Comparison of ENCODE assay signal across 8 cellular contexts in genomic region chr1:223081181-223081994, GRCh38.
DNase-seq lines count a peak whose midpoint lies in the region; ATAC-seq and TF ChIP-seq lines count a peak whose summit lies in the region.

No MANE protein-coding gene starts in this region.

- no peak overlapping the region for H3K18ac ChIP-seq in trophoblast cell (ENCODE audit: low read length)

- H3K9ac ChIP-seq in trophoblast cell (ENCODE audit: low read length), result no peak overlapping the region

- no peak overlapping the region for H3K4me3 ChIP-seq in trophoblast cell (ENCODE audit: low read depth, low read length)
- peak overlapping the region; percentile 23 to 54 (median 50) for H3K4me3 ChIP-seq in tibial nerve

- H3K27ac ChIP-seq in trophoblast cell (ENCODE audit: low read depth, low read length), result peak overlapping the region; percentile 62
- peak overlapping the region; percentile 55 to 90 (median 77) for H3K27ac ChIP-seq in tibial nerve

- H3K4me3 Mint-ChIP-seq in activated naive CD8-positive, alpha-beta T cell, result peak overlapping the region; percentile 60

- H2AFZ ChIP-seq in trophoblast cell (ENCODE audit: insufficient read depth, low read length, poor library complexity), result no peak overlapping the region

- peak overlapping the region; percentile 41 for H4K91ac ChIP-seq in trophoblast cell (ENCODE audit: low read depth, low read length)

- TF ChIP-seq POLR2A in tibial nerve (IDR thresholded peaks at IDR 0.05), result peak; percentile 23 to 27

- H3K4me1 ChIP-seq in trophoblast cell (ENCODE audit: control insufficient read depth in 1 of 2, insufficient read depth in 2 of 2, low read length in 2 of 2), result peaks cover 33 to 39% of the 10 kb centered on the region in 2 experiments
- H3K4me1 ChIP-seq in tibial nerve, result peaks cover 0 to 27% (median 3%) of the 10 kb centered on the region in 4 donors

- H3K27me3 Mint-ChIP-seq in activated naive CD8-positive, alpha-beta T cell, result peaks cover 2% of the 10 kb centered on the region

- H3K36me3 ChIP-seq in trophoblast cell (ENCODE audit: control insufficient read depth in 1 of 2, insufficient read depth in 2 of 2, low read length in 2 of 2) (no peaks in the 10 kb centered on the region), tibial nerve (no peaks in the 10 kb centered on the region)

- no CpG with 5 or more reads among the region's 33 CpGs for WGBS in trophoblast cell (ENCODE audit: extremely low coverage, insufficient coverage, insufficient read length)
- WGBS in tibial nerve, 2 donors, result 4 to 8% methylated on average over 16 to 23 of the region's 33 CpGs

- H3K9me3 ChIP-seq in trophoblast cell (ENCODE audit: insufficient read depth, low read depth, low read length), result no peaks in the 10 kb centered on the region
- no peaks in the 10 kb centered on the region for H3K9me3 ChIP-seq in tibial nerve

- no peak overlapping the region for H4K12ac ChIP-seq in trophoblast cell (ENCODE audit: low read depth, low read length)

- H3K23ac ChIP-seq in trophoblast cell (ENCODE audit: low read length), result no peak overlapping the region

- H3K79me1 ChIP-seq in trophoblast cell (ENCODE audit: low read length), result peaks cover 31% of the 10 kb centered on the region

- DNase-seq in GM10266 (ENCODE audit: extremely low spot score) (peak; percentile 74), NAMALWA (ENCODE audit: low spot score) (peak; percentile 84), SKM-1 treated with dmso at 0.1 percent for 144 hours (lab: John Stamatoyannopoulos, UW; ENCODE audit: unreplicated experiment) (peak; percentile 93), Right ventricle myocardium inferior (ENCODE audit: missing footprints) (peak; percentile 88), trophoblast cell (peak; percentile 99 to 100), tibial nerve (ENCODE audit: low spot score in 2 of 2) (peak; percentile 82 to 85)

- peak overlapping the region; percentile 16 for H2BK5ac ChIP-seq in trophoblast cell (ENCODE audit: low read depth, low read length, poor library complexity)

- H3K4me1 Mint-ChIP-seq in activated naive CD8-positive, alpha-beta T cell (ENCODE audit: low read depth), result no peaks in the 10 kb centered on the region

- no peak overlapping the region for H3K27ac Mint-ChIP-seq in activated naive CD8-positive, alpha-beta T cell

- peak overlapping the region; percentile 46 for H3K4me2 ChIP-seq in trophoblast cell (ENCODE audit: low read length)

- ATAC-seq in HG02610 (IDR thresholded peaks at IDR 0.05; ENCODE audit: unreplicated experiment), result peak; percentile 93
- peak; percentile 95 for ATAC-seq in Right ventricle myocardium inferior

- no peaks in the 10 kb centered on the region for H3K36me3 Mint-ChIP-seq in activated naive CD8-positive, alpha-beta T cell

- H3K79me2 ChIP-seq in trophoblast cell (ENCODE audit: control insufficient read depth, insufficient read depth, low read length, poor library complexity), result no peaks in the 10 kb centered on the region

- no peaks in the 10 kb centered on the region for H3K9me3 Mint-ChIP-seq in activated naive CD8-positive, alpha-beta T cell (ENCODE audit: low read depth)

- H2AK5ac ChIP-seq in trophoblast cell (ENCODE audit: low read length), result no peak overlapping the region

- TF ChIP-seq CTCF in GM10266 (IDR thresholded peaks at IDR 0.05; ENCODE audit: control insufficient read depth, insufficient read depth, low read depth, missing control alignments) (peak; percentile 89), tibial nerve (IDR thresholded peaks at IDR 0.05) (peak; percentile 89 to 99 (median 94))

- no peak overlapping the region for H3K14ac ChIP-seq in trophoblast cell (ENCODE audit: low read length)

- H4K8ac ChIP-seq in trophoblast cell (ENCODE audit: low read depth, low read length), result no peak overlapping the region

- H2BK12ac ChIP-seq in trophoblast cell (ENCODE audit: low read length), result peak overlapping the region; percentile 19

- no peak overlapping the region for H2BK120ac ChIP-seq in trophoblast cell (ENCODE audit: insufficient read depth, low read length, poor library complexity)

- no peaks in the 10 kb centered on the region for H3K27me3 ChIP-seq in trophoblast cell (ENCODE audit: insufficient read depth, low read length)
- no peaks in the 10 kb centered on the region for H3K27me3 ChIP-seq in tibial nerve

- no peak overlapping the region for H3K4ac ChIP-seq in trophoblast cell (ENCODE audit: low read depth, low read length)

- intact Hi-C loops in Right ventricle myocardium inferior (cut with DNase I), result loop anchor here (1.0 kb wide), 2 partner anchors 288 to 343 kb away; no protein-coding TSS in a partner anchor

- peak; percentile 43 to 78 for TF ChIP-seq EP300 in tibial nerve (IDR thresholded peaks at IDR 0.05)
